Comparison of ENCODE assay signal across 1 cellular context in genomic region chr7:94393251-94393758, GRCh38.
TF ChIP-seq lines count a peak whose summit lies in the region.

No MANE protein-coding gene starts in this region.

TF ChIP-seq in K562, 482 proteins besides CTCF, POLR2A, EP300 and RAD21 (continued from another document):
- TF ChIP-seq, protein P1, sequence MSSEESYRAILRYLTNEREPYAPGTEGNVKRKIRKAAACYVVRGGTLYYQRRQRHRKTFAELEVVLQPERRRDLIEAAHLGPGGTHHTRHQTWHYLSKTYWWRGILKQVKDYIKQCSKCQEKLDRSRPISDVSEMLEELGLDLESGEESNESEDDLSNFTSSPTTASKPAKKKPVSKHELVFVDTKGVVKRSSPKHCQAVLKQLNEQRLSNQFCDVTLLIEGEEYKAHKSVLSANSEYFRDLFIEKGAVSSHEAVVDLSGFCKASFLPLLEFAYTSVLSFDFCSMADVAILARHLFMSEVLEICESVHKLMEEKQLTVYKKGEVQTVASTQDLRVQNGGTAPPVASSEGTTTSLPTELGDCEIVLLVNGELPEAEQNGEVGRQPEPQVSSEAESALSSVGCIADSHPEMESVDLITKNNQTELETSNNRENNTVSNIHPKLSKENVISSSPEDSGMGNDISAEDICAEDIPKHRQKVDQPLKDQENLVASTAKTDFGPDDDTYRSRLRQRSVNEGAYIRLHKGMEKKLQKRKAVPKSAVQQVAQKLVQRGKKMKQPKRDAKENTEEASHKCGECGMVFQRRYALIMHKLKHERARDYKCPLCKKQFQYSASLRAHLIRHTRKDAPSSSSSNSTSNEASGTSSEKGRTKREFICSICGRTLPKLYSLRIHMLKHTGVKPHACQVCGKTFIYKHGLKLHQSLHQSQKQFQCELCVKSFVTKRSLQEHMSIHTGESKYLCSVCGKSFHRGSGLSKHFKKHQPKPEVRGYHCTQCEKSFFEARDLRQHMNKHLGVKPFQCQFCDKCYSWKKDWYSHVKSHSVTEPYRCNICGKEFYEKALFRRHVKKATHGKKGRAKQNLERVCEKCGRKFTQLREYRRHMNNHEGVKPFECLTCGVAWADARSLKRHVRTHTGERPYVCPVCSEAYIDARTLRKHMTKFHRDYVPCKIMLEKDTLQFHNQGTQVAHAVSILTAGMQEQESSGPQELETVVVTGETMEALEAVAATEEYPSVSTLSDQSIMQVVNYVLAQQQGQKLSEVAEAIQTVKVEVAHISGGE (CRISPR knock-in tag; IDR thresholded peaks at IDR 0.05): no peak
- no peak for TF ChIP-seq RCOR1 (IDR thresholded peaks at IDR 0.05; ENCODE audit: borderline replicate concordance in 1 of 2, low read depth in 2 of 2, low read length in 2 of 2)
TF ChIP-seq in K562: peak in this region for 1.
